In genomic region chr1:51840182-51840581, GRCh38 we compare ENCODE assay signal across 20 cellular contexts. TPM values are rescaled to one million over a fixed set of nuclear protein-coding genes. Genes with fewer than 3 reads are reported as not detected.
DNase-seq lines count a peak whose midpoint lies in the region; ATAC-seq and TF ChIP-seq lines count a peak whose summit lies in the region.
"Had no signal": no experiment of that assay in that cellular context is flagged by ENCODE, and none has a peak within 500 bp of the region (broad histone marks: within the 10 kb centered on the region; RNA-seq: fewer than 3 reads in every experiment).

No MANE protein-coding gene starts in this region.

- no peak for DNase-seq in activated T-cell treated with anti-CD3 and anti-CD28 coated beads, Interleukin-2, amount 50 U/mL, for 72 hours
- DNase-seq in activated T-cell treated with anti-CD3 and anti-CD28 coated beads, Interleukin-2, amount 50 U/mL, for 1 hour = no peak
- no peak for DNase-seq in CD4-positive, CD25-positive, alpha-beta regulatory T cell
- DNase-seq in T-helper 17 cell (no peak), Caco-2 (no peak), T1000 (lab: John Stamatoyannopoulos, UW) (no peak), DMS79 treated with DMSO at 0.1 percent for 48 hours (lab: John Stamatoyannopoulos, UW) (no peak)
- DNase-seq in central memory CD8-positive, alpha-beta T cell (ENCODE audit: low spot score in 2 of 2) = no peak
- DNase-seq: 8988T; AML-193; Calu3; CD4-positive, alpha-beta memory T cell; CD8-positive, alpha-beta memory T cell; COR-L47; DND-41; EL; GDM1 had no signal

- peaks cover 29% of the 10 kb centered on the region for H3K36me3 ChIP-seq in CD4-positive, CD25-positive, alpha-beta regulatory T cell (ENCODE audit: control insufficient read depth, insufficient read depth, low read length)
- no peaks in the 10 kb centered on the region for H3K36me3 ChIP-seq in Caco-2 (ENCODE audit: control insufficient read depth, insufficient read depth, low read length)

- peaks cover 3 to 16% of the 10 kb centered on the region in 2 donors for H3K36me3 Mint-ChIP-seq in activated T-cell treated with anti-CD3 and anti-CD28 coated beads, Interleukin-2, amount 50 U/mL, for 72 hours (ENCODE audit: insufficient read depth in 2 of 2)
- peaks cover 26% of the 10 kb centered on the region for H3K36me3 Mint-ChIP-seq in CD4-positive, CD25-positive, alpha-beta regulatory T cell
- H3K36me3 Mint-ChIP-seq in T-helper 17 cell (ENCODE audit: low read depth) = peaks cover 6% of the 10 kb centered on the region
- H3K36me3 Mint-ChIP-seq in central memory CD8-positive, alpha-beta T cell (ENCODE audit: insufficient read depth) = peaks cover 33% of the 10 kb centered on the region
- H3K36me3 Mint-ChIP-seq in Caco-2 (ENCODE audit: insufficient read depth, unreplicated experiment) = peaks cover 10% of the 10 kb centered on the region

- intact Hi-C loops in Caco-2 (cut with micrococcal nuclease; ENCODE audit: unreplicated experiment) = no loop called here

- CTCF ChIA-PET in Caco-2 (lab: Charles Lee) = interaction anchor here (0.6 kb wide), 1 partner anchor 187 kb away, joined by 6 read pairs; no protein-coding TSS in a partner anchor

- no peak overlapping the region for H3K4me3 ChIP-seq in CD4-positive, CD25-positive, alpha-beta regulatory T cell (ENCODE audit: low read depth, low read length)
- no peak overlapping the region for H3K4me3 ChIP-seq in Caco-2 (ENCODE audit: low read depth, low read length)
- H3K4me3 ChIP-seq: BLaER1 treated with 17β-estradiol and CSF1 and Interleukin-3, amounts not matched to agents 10 nM and 100 nM; GM12878 had no signal

- no peak overlapping the region for H3K27ac ChIP-seq in CD4-positive, CD25-positive, alpha-beta regulatory T cell (ENCODE audit: insufficient read depth, low read length, poor library complexity, severe bottlenecking)
- H3K27ac ChIP-seq: BLaER1 treated with 17β-estradiol and CSF1 and Interleukin-3, amounts not matched to agents 10 nM and 100 nM had no signal

- POLR2A ChIA-PET in Caco-2 (lab: Charles Lee) = no interaction called here

- H3K4me1 Mint-ChIP-seq in activated T-cell treated with anti-CD3 and anti-CD28 coated beads, Interleukin-2, amount 50 U/mL, for 72 hours (ENCODE audit: low read depth) = peaks cover 27% of the 10 kb centered on the region
- H3K4me1 Mint-ChIP-seq in CD4-positive, CD25-positive, alpha-beta regulatory T cell = peaks cover 31 to 46% (median 37%) of the 10 kb centered on the region in 4 donors
- H3K4me1 Mint-ChIP-seq in T-helper 17 cell (peaks cover 20% of the 10 kb centered on the region), Caco-2 (ENCODE audit: low read depth, unreplicated experiment) (no peaks in the 10 kb centered on the region)
- H3K4me1 Mint-ChIP-seq in central memory CD8-positive, alpha-beta T cell = peaks cover 45% of the 10 kb centered on the region

- H3K4me1 ChIP-seq in CD4-positive, CD25-positive, alpha-beta regulatory T cell (ENCODE audit: control insufficient read depth, insufficient read depth, low read length, poor library complexity, severe bottlenecking) = no peaks in the 10 kb centered on the region
- H3K4me1 ChIP-seq in Caco-2 = no peaks in the 10 kb centered on the region

- H3K9me3 ChIP-seq in CD4-positive, CD25-positive, alpha-beta regulatory T cell (ENCODE audit: control insufficient read depth in 2 of 2, low read length in 2 of 2) = no peaks in the 10 kb centered on the region
- H3K9me3 ChIP-seq in T-helper 17 cell (ENCODE audit: control insufficient read depth, low read length, poor library complexity, severe bottlenecking) = no peaks in the 10 kb centered on the region
- no peaks in the 10 kb centered on the region for H3K9me3 ChIP-seq in Caco-2

- H3K27ac Mint-ChIP-seq in activated T-cell treated with anti-CD3 and anti-CD28 coated beads, Interleukin-2, amount 50 U/mL, for 72 hours = peak overlapping the region; percentile 3
- peak overlapping the region in 2 of 3 donors; percentile 25 to 58 for H3K27ac Mint-ChIP-seq in CD4-positive, CD25-positive, alpha-beta regulatory T cell
- no peak overlapping the region for H3K27ac Mint-ChIP-seq in T-helper 17 cell
- H3K27ac Mint-ChIP-seq in central memory CD8-positive, alpha-beta T cell (ENCODE audit: low read depth) = peak overlapping the region; percentile 10
- no peak overlapping the region for H3K27ac Mint-ChIP-seq in Caco-2 (ENCODE audit: unreplicated experiment)
- H3K27ac Mint-ChIP-seq: B cell had no signal

- H3K4me3 Mint-ChIP-seq in activated T-cell treated with anti-CD3 and anti-CD28 coated beads, Interleukin-2, amount 50 U/mL, for 72 hours = no peak overlapping the region
- H3K4me3 Mint-ChIP-seq in CD4-positive, CD25-positive, alpha-beta regulatory T cell = no peak overlapping the region
- H3K4me3 Mint-ChIP-seq in T-helper 17 cell = peak overlapping the region; percentile 19
- no peak overlapping the region for H3K4me3 Mint-ChIP-seq in central memory CD8-positive, alpha-beta T cell
- no peak overlapping the region for H3K4me3 Mint-ChIP-seq in Caco-2 (ENCODE audit: unreplicated experiment)
- H3K4me3 Mint-ChIP-seq: B cell; CD4-positive, alpha-beta memory T cell; CD8-positive, alpha-beta memory T cell had no signal

- H3K27me3 ChIP-seq in CD4-positive, CD25-positive, alpha-beta regulatory T cell (ENCODE audit: control insufficient read depth, insufficient read depth, low read length) = no peaks in the 10 kb centered on the region
- H3K27me3 ChIP-seq in Caco-2 (replicated peaks; ENCODE audit: control insufficient read depth, insufficient read depth, low read length) = no peaks in the 10 kb centered on the region
- H3K27me3 ChIP-seq: BLaER1 treated with 17β-estradiol and CSF1 and Interleukin-3, amounts not matched to agents 10 nM and 100 nM had no signal

- no peak for ATAC-seq in activated T-cell treated with anti-CD3 and anti-CD28 coated beads, Interleukin-2, amount 50 U/mL, for 72 hours (replicated peaks in 1 of 2)
- no peak for ATAC-seq in CD4-positive, CD25-positive, alpha-beta regulatory T cell (ENCODE audit: low read depth in 2 of 2)
- no peak for ATAC-seq in T-helper 17 cell
- ATAC-seq in central memory CD8-positive, alpha-beta T cell (replicated peaks; ENCODE audit: extremely low read depth, poor library complexity, severe bottlenecking) = no peak
- ATAC-seq: GM12878 had no signal

- no peaks in the 10 kb centered on the region for H3K9me3 Mint-ChIP-seq in activated T-cell treated with anti-CD3 and anti-CD28 coated beads, Interleukin-2, amount 50 U/mL, for 72 hours
- H3K9me3 Mint-ChIP-seq in CD4-positive, CD25-positive, alpha-beta regulatory T cell = peaks cover 0 to 1% (median 0%) of the 10 kb centered on the region in 7 donors
- no peaks in the 10 kb centered on the region for H3K9me3 Mint-ChIP-seq in central memory CD8-positive, alpha-beta T cell
- H3K9me3 Mint-ChIP-seq in Caco-2 (ENCODE audit: unreplicated experiment) = no peaks in the 10 kb centered on the region
- H3K9me3 Mint-ChIP-seq: CD4-positive, alpha-beta memory T cell; CD8-positive, alpha-beta memory T cell had no signal

- no TSS peak for BruUV-seq in Caco-2 (replicated peaks; lab: Mats Ljungman, UMichigan)

- no peaks in the 10 kb centered on the region for H3K27me3 Mint-ChIP-seq in activated T-cell treated with anti-CD3 and anti-CD28 coated beads, Interleukin-2, amount 50 U/mL, for 72 hours (ENCODE audit: low read depth)
- H3K27me3 Mint-ChIP-seq in CD4-positive, CD25-positive, alpha-beta regulatory T cell = no peaks in the 10 kb centered on the region
- no peaks in the 10 kb centered on the region for H3K27me3 Mint-ChIP-seq in T-helper 17 cell
- no peaks in the 10 kb centered on the region for H3K27me3 Mint-ChIP-seq in central memory CD8-positive, alpha-beta T cell
- no peaks in the 10 kb centered on the region for H3K27me3 Mint-ChIP-seq in Caco-2 (ENCODE audit: insufficient read depth, unreplicated experiment)
- H3K27me3 Mint-ChIP-seq: B cell; CD4-positive, alpha-beta memory T cell; CD8-positive, alpha-beta memory T cell had no signal

- no peak for TF ChIP-seq CTCF in Caco-2 (IDR thresholded peaks at IDR 0.05; ENCODE audit: insufficient read depth in 1 of 2, low read depth in 1 of 2, low read length in 1 of 2, severe bottlenecking in 1 of 2, unreplicated experiment in 1 of 2)

RNA-seq across cellular contexts. Expression of gene NRDC, which starts 38.3 kb away (rescaled TPM):
- total RNA-seq in activated T-cell treated with anti-CD3 and anti-CD28 coated beads, Interleukin-2, amount 50 U/mL, for 72 hours = 100 to 1,000 TPM; 209 to 226 TPM
- total RNA-seq in CD4-positive, CD25-positive, alpha-beta regulatory T cell = 143 TPM
- polyA plus RNA-seq in CD4-positive, CD25-positive, alpha-beta regulatory T cell = 10 to 100 TPM; 62.4 to 77.3 (median 74.0) TPM
- 100 to 1,000 TPM in 1 of 2 donors, 10 to 100 TPM in 1; 97.9 to 116 TPM for total RNA-seq in T-helper 17 cell
- total RNA-seq in Caco-2 (2022) = 109 and 111 TPM in 2 replicates

Comparison
In these comparisons a context has a peak if more than half of its experiments do, and no peak if none do; other contexts are left out.
1. H3K27ac Mint-ChIP-seq: peak in activated T-cell treated with anti-CD3 and anti-CD28 coated beads, Interleukin-2, amount 50 U/mL, for 72 hours (single experiment), CD4-positive, CD25-positive, alpha-beta regulatory T cell (2 of 3) and central memory CD8-positive, alpha-beta T cell (single experiment); none in T-helper 17 cell (single experiment) and Caco-2 (single experiment).